Comparison of ENCODE assay signal across 1 cellular context in genomic region chr3:142947352-142947751, GRCh38.
TF ChIP-seq lines count a peak whose summit lies in the region.

No MANE protein-coding gene starts in this region.

TF ChIP-seq in K562, 482 proteins besides CTCF, POLR2A, EP300 and RAD21:
- TF ChIP-seq ZBTB33 (CRISPR knock-in tag; IDR thresholded peaks at IDR 0.05) (peak; percentile 61; the same call in 1 of the 2 replicates), ZNF699 (CRISPR knock-in tag; IDR thresholded peaks at IDR 0.05; ENCODE audit: insufficient replicate concordance) (no peak)
- TF ChIP-seq, protein P1, sequence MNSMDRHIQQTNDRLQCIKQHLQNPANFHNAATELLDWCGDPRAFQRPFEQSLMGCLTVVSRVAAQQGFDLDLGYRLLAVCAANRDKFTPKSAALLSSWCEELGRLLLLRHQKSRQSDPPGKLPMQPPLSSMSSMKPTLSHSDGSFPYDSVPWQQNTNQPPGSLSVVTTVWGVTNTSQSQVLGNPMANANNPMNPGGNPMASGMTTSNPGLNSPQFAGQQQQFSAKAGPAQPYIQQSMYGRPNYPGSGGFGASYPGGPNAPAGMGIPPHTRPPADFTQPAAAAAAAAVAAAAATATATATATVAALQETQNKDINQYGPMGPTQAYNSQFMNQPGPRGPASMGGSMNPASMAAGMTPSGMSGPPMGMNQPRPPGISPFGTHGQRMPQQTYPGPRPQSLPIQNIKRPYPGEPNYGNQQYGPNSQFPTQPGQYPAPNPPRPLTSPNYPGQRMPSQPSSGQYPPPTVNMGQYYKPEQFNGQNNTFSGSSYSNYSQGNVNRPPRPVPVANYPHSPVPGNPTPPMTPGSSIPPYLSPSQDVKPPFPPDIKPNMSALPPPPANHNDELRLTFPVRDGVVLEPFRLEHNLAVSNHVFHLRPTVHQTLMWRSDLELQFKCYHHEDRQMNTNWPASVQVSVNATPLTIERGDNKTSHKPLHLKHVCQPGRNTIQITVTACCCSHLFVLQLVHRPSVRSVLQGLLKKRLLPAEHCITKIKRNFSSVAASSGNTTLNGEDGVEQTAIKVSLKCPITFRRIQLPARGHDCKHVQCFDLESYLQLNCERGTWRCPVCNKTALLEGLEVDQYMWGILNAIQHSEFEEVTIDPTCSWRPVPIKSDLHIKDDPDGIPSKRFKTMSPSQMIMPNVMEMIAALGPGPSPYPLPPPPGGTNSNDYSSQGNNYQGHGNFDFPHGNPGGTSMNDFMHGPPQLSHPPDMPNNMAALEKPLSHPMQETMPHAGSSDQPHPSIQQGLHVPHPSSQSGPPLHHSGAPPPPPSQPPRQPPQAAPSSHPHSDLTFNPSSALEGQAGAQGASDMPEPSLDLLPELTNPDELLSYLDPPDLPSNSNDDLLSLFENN (IDR thresholded peaks at IDR 0.05; ENCODE audit: low read depth in 2 of 2, low read length in 2 of 2), result no peak
TF ChIP-seq in K562: peak in this region for 1.
